Comparison of ENCODE assay signal across 19 cellular contexts in the genomic region with DNA sequence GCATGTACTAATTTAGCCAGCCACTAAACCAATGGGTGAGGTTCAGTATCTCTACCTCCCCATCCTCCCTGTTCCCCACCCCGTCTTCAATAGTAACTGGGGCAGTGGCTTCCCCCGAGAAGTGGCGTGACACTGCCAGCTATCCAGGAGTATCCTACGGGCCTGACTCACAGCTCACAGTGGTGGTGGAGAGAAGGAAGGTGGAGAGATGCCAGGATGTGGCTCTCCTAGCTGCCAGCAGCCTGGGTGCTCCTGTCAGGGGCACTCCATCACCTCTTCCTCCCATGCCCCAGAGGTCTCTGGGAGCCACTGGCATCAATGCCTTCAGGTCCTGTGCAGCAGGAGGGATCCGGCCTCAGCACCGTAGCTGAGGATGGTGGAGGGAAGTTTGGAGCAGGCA. TPM values are rescaled to one million over a fixed set of nuclear protein-coding genes. Genes with fewer than 3 reads are reported as not detected.
A peak's percentile ranks its signal among the peaks of the same experiment; 100 is the strongest.
DNase-seq lines count a peak whose midpoint lies in the region; ATAC-seq, FAIRE-seq and TF ChIP-seq lines count a peak whose summit lies in the region.
"Had no signal": no experiment of that assay in that cellular context is flagged by ENCODE, and none has a peak within 500 bp of the region (broad histone marks: within the 10 kb centered on the region; RNA-seq: fewer than 3 reads in every experiment).

No MANE protein-coding gene starts in this region.

- H3K9me3 ChIP-seq in H9 (ENCODE audit: control insufficient read depth, low read depth, low read length), result no peaks in the 10 kb centered on the region

- H3K79me1 ChIP-seq in H9 (ENCODE audit: insufficient read depth, low read depth, low read length, poor library complexity, severe bottlenecking), result no peaks in the 10 kb centered on the region

- H4K8ac ChIP-seq in H9 (replicated peaks; ENCODE audit: insufficient read length, low read depth, low read length), result no peak overlapping the region

- no peak overlapping the region for H3T11ph ChIP-seq in H9 (ENCODE audit: low read length)

- no peak overlapping the region for H3K4me2 ChIP-seq in H9 (ENCODE audit: insufficient read depth, insufficient read length, low read length)

- peak; percentile 52 for DNase-seq in AG08395 (ENCODE audit: low spot score)
- DNase-seq in H9, result no peak
- DNase-seq in RCC 7860 (ENCODE audit: low spot score), result peak; percentile 24
- no peak for DNase-seq in foreskin keratinocyte
- DNase-seq in SKM-1 treated with dmso at 0.1 percent for 144 hours (lab: John Stamatoyannopoulos, UW; ENCODE audit: unreplicated experiment), result no peak
- DNase-seq in NCI-H446 (lab: John Stamatoyannopoulos, UW), result no peak
- no peak for DNase-seq in T-helper 9 cell
- DNase-seq: C1 segment of cervical spinal cord; CD8-positive, alpha-beta memory T cell; DMS79 treated with DMSO at 0.1 percent for 48 hours; MV-4-11; NCI-H1694 treated with DMSO at 0.1 percent for 48 hours; NCI-H2227 treated with DMSO at 0.1 percent for 48 hours; NCI-H524 treated with DMSO at 0.1 percent for 48 hours; SHP77 treated with DMSO at 0.1 percent for 48 hours had no signal

- no peak overlapping the region for H3K56ac ChIP-seq in H9 (ENCODE audit: insufficient read length, low read depth, low read length)

- no CpG with 5 or more reads among the region's 6 CpGs for WGBS in H9 (ENCODE audit: extremely low coverage, insufficient read length, low lambda C conversion rate)

- H4K5ac ChIP-seq in H9 (ENCODE audit: insufficient read length, low read depth, low read length), result no peak overlapping the region

- H4K20me1 ChIP-seq in H9 (ENCODE audit: control insufficient read depth, insufficient read depth, insufficient read length), result no peaks in the 10 kb centered on the region

- H3K9me3 Mint-ChIP-seq in H9, result no peaks in the 10 kb centered on the region

- H2AFZ ChIP-seq in H9 (ENCODE audit: low read length), result no peak overlapping the region

- no peak overlapping the region for H3K4ac ChIP-seq in H9 (ENCODE audit: low read depth, low read length)

- H3K27me3 ChIP-seq in H9 (ENCODE audit: insufficient read depth, low read length) (no peaks in the 10 kb centered on the region), foreskin keratinocyte (peaks cover 44% of the 10 kb centered on the region)

- H2BK12ac ChIP-seq in H9 (ENCODE audit: insufficient read length, low read depth, low read length), result no peak overlapping the region

- H3K18ac ChIP-seq in H9 (ENCODE audit: insufficient read length, low read depth, low read length), result no peak overlapping the region

- no peak overlapping the region for H3K23ac ChIP-seq in H9 (ENCODE audit: insufficient read length, low read depth, low read length)

- peak overlapping the region in 2 of 3 experiments; percentile 40 to 62; a peak in 2 of 7 replicates for H3K27ac Mint-ChIP-seq in H9
- H3K27ac Mint-ChIP-seq: CD8-positive, alpha-beta memory T cell had no signal

- no peaks in the 10 kb centered on the region for H3K36me3 Mint-ChIP-seq in H9 (ENCODE audit: insufficient read depth in 1 of 3, low read depth in 3 of 3)
- H3K36me3 Mint-ChIP-seq: CD8-positive, alpha-beta memory T cell had no signal

- H4K91ac ChIP-seq in H9 (ENCODE audit: insufficient read length, low read depth, low read length), result no peak overlapping the region

- H3K9ac ChIP-seq in H9 (ENCODE audit: extremely low read depth, insufficient read length, low read length), result no peak overlapping the region

- ATAC-seq in foreskin keratinocyte, result peak; percentile 3
- no peak for ATAC-seq in GM21526 (IDR thresholded peaks at IDR 0.05; ENCODE audit: low FRiP score, unreplicated experiment)
- ATAC-seq: K562 had no signal

- H3K27ac ChIP-seq in H9 (ENCODE audit: insufficient read length, low read depth, low read length), result no peak overlapping the region
- H3K27ac ChIP-seq in foreskin keratinocyte, result no peak overlapping the region

- TF ChIP-seq CTCF in H9 (conservative IDR thresholded peaks at IDR 0.05) (no peak), foreskin keratinocyte (conservative IDR thresholded peaks at IDR 0.05) (no peak)

- H3K4me3 Mint-ChIP-seq in H9, result peak overlapping the region in 1 of 2 experiments; percentile 13; a peak in 1 of 5 replicates
- H3K4me3 Mint-ChIP-seq: CD8-positive, alpha-beta memory T cell had no signal

- no peaks in the 10 kb centered on the region for H3K23me2 ChIP-seq in H9 (ENCODE audit: insufficient read length, low read depth, low read length, poor library complexity, severe bottlenecking)

- H3K79me2 ChIP-seq in H9 (ENCODE audit: insufficient read depth, low read length), result no peaks in the 10 kb centered on the region

- peaks cover 26 to 30% of the 10 kb centered on the region in 2 experiments for H3K4me1 Mint-ChIP-seq in H9
- H3K4me1 Mint-ChIP-seq: CD8-positive, alpha-beta memory T cell had no signal

- no peak overlapping the region for H2BK5ac ChIP-seq in H9 (ENCODE audit: insufficient read length, low read length)

- no peaks in the 10 kb centered on the region; the same call in 1 of the 2 replicates for H3K4me1 ChIP-seq in H9 (ENCODE audit: insufficient read depth, low read length)
- no peaks in the 10 kb centered on the region for H3K4me1 ChIP-seq in foreskin keratinocyte

- no peak overlapping the region for H2AK5ac ChIP-seq in H9 (ENCODE audit: insufficient read length, low read length)

- H3K14ac ChIP-seq in H9 (ENCODE audit: insufficient read depth, low read length), result no peak overlapping the region

- no peak overlapping the region for H2BK120ac ChIP-seq in H9 (ENCODE audit: low read depth, low read length, poor library complexity, severe bottlenecking)

- no peak overlapping the region for H2BK15ac ChIP-seq in H9 (ENCODE audit: low read depth, low read length)

- no peak for FAIRE-seq in RCC 7860 (lab: Jason Lieb, UNC)
- FAIRE-seq: K562 had no signal

- peaks cover 10% of the 10 kb centered on the region for H3K27me3 Mint-ChIP-seq in H9 (ENCODE audit: low read depth)

- H2BK20ac ChIP-seq in H9 (ENCODE audit: low read depth, low read length, poor library complexity, severe bottlenecking), result no peak overlapping the region

RNA-seq across cellular contexts. Expression of a gene that starts 49.0 kb away (rescaled TPM):
- total RNA-seq in H9 (2021) (4.2 and 4.4 TPM in 2 replicates), foreskin keratinocyte (not detected in 2 replicates)
- 0.02 TPM in 1 of 2 replicates, not detected in the other for polyA plus RNA-seq in foreskin keratinocyte
- total RNA-seq: CD8-positive, alpha-beta memory T cell; G401; K562; T-helper 1 cell treated with Interleukin-12 subunit alpha and Interleukin-12 subunit beta and Interleukin-4 antibody, amounts not matched to agents 30 ng/mL and 1 ng/mL, for 36 hours had no signal
- polyA plus RNA-seq: CD8-positive, alpha-beta memory T cell; K562 had no signal

Comparison
In these comparisons a context has a peak if more than half of its experiments do, and no peak if none do; other contexts are left out.
1. DNase-seq: peak in AG08395 (single experiment) and RCC 7860 (single experiment); none in H9 (single experiment), foreskin keratinocyte (0 of 2), SKM-1 treated with dmso at 0.1 percent for 144 hours (single experiment), NCI-H446 (0 of 2) and T-helper 9 cell (single experiment).